In genomic region chr17:18321309-18321708, GRCh38 we compare ENCODE assay signal across 14 cellular contexts. TPM values are rescaled to one million over a fixed set of nuclear protein-coding genes. Genes with fewer than 3 reads are reported as not detected.
DNase-seq lines count a peak whose midpoint lies in the region; ATAC-seq and TF ChIP-seq lines count a peak whose summit lies in the region.
"Had no signal": no experiment of that assay in that cellular context is flagged by ENCODE, and none has a peak within 500 bp of the region (broad histone marks: within the 10 kb centered on the region; RNA-seq: fewer than 3 reads in every experiment).

No MANE protein-coding gene starts in this region.

- no peak overlapping the region for H3K27ac ChIP-seq in endodermal cell (ENCODE audit: low read depth, low read length)
- no peak overlapping the region for H3K27ac ChIP-seq in sigmoid colon
- H3K27ac ChIP-seq: SJCRH30, upper lobe of left lung had no signal

- H3K4me1 ChIP-seq in endodermal cell (ENCODE audit: control insufficient read depth, insufficient read depth, low read length) (peaks cover 13% of the 10 kb centered on the region), sigmoid colon (peaks cover 0 to 52% (median 45%) of the 10 kb centered on the region in 4 donors)
- H3K4me1 ChIP-seq: SJCRH30 had no signal

- H3K4me3 ChIP-seq in endodermal cell (ENCODE audit: low read length) (no peak overlapping the region), sigmoid colon (no peak overlapping the region)
- H3K4me3 ChIP-seq: SJCRH30, upper lobe of left lung had no signal

- peak overlapping the region; percentile 50 for H3K27ac Mint-ChIP-seq in activated CD8-positive, alpha-beta memory T cell treated with anti-CD3 and anti-CD28 coated beads, Interleukin-2, amount 10 ng/mL, durations not matched to agents 7 days and 5 days
- H3K27ac Mint-ChIP-seq in endodermal cell (no peak overlapping the region), nephron progenitor cell (no peak overlapping the region)

- H3K27me3 Mint-ChIP-seq in activated CD8-positive, alpha-beta memory T cell treated with anti-CD3 and anti-CD28 coated beads, Interleukin-2, amount 10 ng/mL, durations not matched to agents 7 days and 5 days = no peaks in the 10 kb centered on the region
- H3K27me3 Mint-ChIP-seq in endodermal cell (ENCODE audit: insufficient read depth) = no peaks in the 10 kb centered on the region
- no peaks in the 10 kb centered on the region for H3K27me3 Mint-ChIP-seq in nephron progenitor cell (ENCODE audit: low read depth, poor library complexity)
- H3K27me3 Mint-ChIP-seq: activated naive CD8-positive, alpha-beta T cell treated with anti-CD3 and anti-CD28 coated beads, Interleukin-2, amount 50 U/mL, for 24 hours had no signal

- H3K9me3 ChIP-seq in endodermal cell (ENCODE audit: control insufficient read depth, low read length) = peaks cover 3% of the 10 kb centered on the region
- H3K9me3 ChIP-seq in sigmoid colon = no peaks in the 10 kb centered on the region
- H3K9me3 ChIP-seq: SJCRH30, upper lobe of left lung had no signal

- ATAC-seq in activated CD8-positive, alpha-beta memory T cell treated with anti-CD3 and anti-CD28 coated beads, Interleukin-2, amount 10 ng/mL, durations not matched to agents 7 days and 5 days = no peak
- ATAC-seq in GM21381 (IDR thresholded peaks at IDR 0.05; ENCODE audit: unreplicated experiment) = no peak
- ATAC-seq in GM21526 (IDR thresholded peaks at IDR 0.05; ENCODE audit: low FRiP score, unreplicated experiment) = no peak
- ATAC-seq: activated naive CD8-positive, alpha-beta T cell treated with anti-CD3 and anti-CD28 coated beads, Interleukin-2, amount 50 U/mL, for 24 hours had no signal

- TF ChIP-seq EP300 in sigmoid colon (IDR thresholded peaks at IDR 0.05) = no peak

- no peak overlapping the region for H3K9ac ChIP-seq in endodermal cell (ENCODE audit: extremely low read depth, low read length, poor library complexity, severe bottlenecking)

- 91 to 96% methylated on average over 5 of the region's 5 CpGs for WGBS in endodermal cell (ENCODE audit: insufficient coverage in 1 of 2, insufficient read length in 1 of 2), 2 experiments
- WGBS in sigmoid colon, 2 donors = 79 to 83% methylated on average over 5 of the region's 5 CpGs

- H3K4me3 Mint-ChIP-seq in activated CD8-positive, alpha-beta memory T cell treated with anti-CD3 and anti-CD28 coated beads, Interleukin-2, amount 10 ng/mL, durations not matched to agents 7 days and 5 days = no peak overlapping the region
- H3K4me3 Mint-ChIP-seq in endodermal cell (no peak overlapping the region), nephron progenitor cell (no peak overlapping the region)
- H3K4me3 Mint-ChIP-seq: activated naive CD8-positive, alpha-beta T cell treated with anti-CD3 and anti-CD28 coated beads, Interleukin-2, amount 50 U/mL, for 24 hours had no signal

- H3K36me3 ChIP-seq in endodermal cell (ENCODE audit: control insufficient read depth, insufficient read depth, low read length) (peaks cover 53% of the 10 kb centered on the region), sigmoid colon (peaks cover 20 to 86% (median 36%) of the 10 kb centered on the region in 4 donors)

- H3K27me3 ChIP-seq in endodermal cell (ENCODE audit: control insufficient read depth, insufficient read depth, low read length, poor library complexity, severe bottlenecking) (no peaks in the 10 kb centered on the region), sigmoid colon (no peaks in the 10 kb centered on the region)
- H3K27me3 ChIP-seq: SJCRH30, upper lobe of left lung had no signal

- H3K9me3 Mint-ChIP-seq in activated CD8-positive, alpha-beta memory T cell treated with anti-CD3 and anti-CD28 coated beads, Interleukin-2, amount 10 ng/mL, durations not matched to agents 7 days and 5 days (ENCODE audit: low read depth) = no peaks in the 10 kb centered on the region
- no peaks in the 10 kb centered on the region for H3K9me3 Mint-ChIP-seq in endodermal cell
- H3K9me3 Mint-ChIP-seq in nephron progenitor cell = no peaks in the 10 kb centered on the region
- H3K9me3 Mint-ChIP-seq: activated naive CD8-positive, alpha-beta T cell treated with anti-CD3 and anti-CD28 coated beads, Interleukin-2, amount 50 U/mL, for 24 hours had no signal

- DNase-seq in activated CD8-positive, alpha-beta memory T cell treated with anti-CD3 and anti-CD28 coated beads, Interleukin-2, amount 10 ng/mL, durations not matched to agents 7 days and 5 days = no peak
- DNase-seq in activated CD8-positive, alpha-beta memory T cell treated with anti-CD3 and anti-CD28 coated beads, Interleukin-2, amount 50 U/mL, for 4 hours = no peak
- peak; percentile 12 for DNase-seq in M059J (ENCODE audit: low read depth)
- peak; percentile 75 for DNase-seq in endodermal cell
- DNase-seq in sigmoid colon = peak; percentile 46
- no peak for DNase-seq in nephron progenitor cell
- DNase-seq: activated naive CD8-positive, alpha-beta T cell treated with anti-CD3 and anti-CD28 coated beads, Interleukin-2, amount 50 U/mL, for 24 hours; NCI-H1092 treated with DMSO at 0.1 percent for 48 hours; NCI-H69; SJCRH30; upper lobe of left lung had no signal

- CTCF ChIA-PET in activated CD8-positive, alpha-beta memory T cell treated with anti-CD3 and anti-CD28 coated beads, Interleukin-2, amount 10 ng/mL, durations not matched to agents 7 days and 5 days (lab: Charles Lee) = interaction anchor here (0.7 to 1.9 kb wide), 4 partner anchors 9 to 73 kb away, joined by 3 to 14 read pairs (median 4); partner anchors contain the start of gene SHMT1

- no peak for TF ChIP-seq POLR2A in sigmoid colon (IDR thresholded peaks at IDR 0.05)

- peaks cover 59% of the 10 kb centered on the region for H3K4me1 Mint-ChIP-seq in activated CD8-positive, alpha-beta memory T cell treated with anti-CD3 and anti-CD28 coated beads, Interleukin-2, amount 10 ng/mL, durations not matched to agents 7 days and 5 days
- H3K4me1 Mint-ChIP-seq in endodermal cell (peaks cover 29% of the 10 kb centered on the region), nephron progenitor cell (peaks cover 40% of the 10 kb centered on the region)

- TF ChIP-seq CTCF in endodermal cell (conservative IDR thresholded peaks at IDR 0.05) (peak; percentile 51), sigmoid colon (IDR thresholded peaks at IDR 0.05) (no peak), nephron progenitor cell (IDR thresholded peaks at IDR 0.05) (no peak)

- peaks cover 32% of the 10 kb centered on the region for H3K36me3 Mint-ChIP-seq in activated CD8-positive, alpha-beta memory T cell treated with anti-CD3 and anti-CD28 coated beads, Interleukin-2, amount 10 ng/mL, durations not matched to agents 7 days and 5 days
- H3K36me3 Mint-ChIP-seq in endodermal cell (ENCODE audit: low read depth) (peaks cover 55% of the 10 kb centered on the region), nephron progenitor cell (ENCODE audit: low read depth) (peaks cover 37% of the 10 kb centered on the region)

- intact Hi-C loops in sigmoid colon (cut with DNase I) = no loop called here

RNA-seq across cellular contexts. Expression of gene SMCR8, which starts 6.2 kb away (rescaled TPM):
- 10 to 100 TPM; 27.5 to 31.3 TPM for total RNA-seq in activated CD8-positive, alpha-beta memory T cell treated with anti-CD3 and anti-CD28 coated beads, Interleukin-2, amount 10 ng/mL, durations not matched to agents 7 days and 5 days
- total RNA-seq in M059J (2014; rRNA removed; shearing (Covaris generic)) = 9.8 and 14.7 TPM in 2 replicates
- total RNA-seq in endodermal cell = 10 to 100 TPM; 20.7 to 22.2 TPM
- polyA plus RNA-seq in endodermal cell (2013, experiment 1 of 2) = 9.4 TPM
- 10.0 TPM for polyA plus RNA-seq in endodermal cell (2013, experiment 2 of 2)
- total RNA-seq in sigmoid colon = 10 to 100 TPM in 3 of 4 donors, 1 to 10 TPM in 1; 9.3 to 12.2 (median 10.6) TPM
- 10 to 100 TPM in 1 of 3 donors, 1 to 10 TPM in 2; 4.2 to 16.6 (median 6.7) TPM for polyA plus RNA-seq in sigmoid colon

RNA-seq across cellular contexts. Expression of gene TOP3A, which starts 6.5 kb away (rescaled TPM):
- 10 to 100 TPM; 75.9 to 78.4 TPM for total RNA-seq in activated CD8-positive, alpha-beta memory T cell treated with anti-CD3 and anti-CD28 coated beads, Interleukin-2, amount 10 ng/mL, durations not matched to agents 7 days and 5 days
- total RNA-seq in M059J (2014; rRNA removed; shearing (Covaris generic)) = 25.2 and 49.2 TPM in 2 replicates
- total RNA-seq in endodermal cell (10 to 100 TPM; 60.4 to 67.4 TPM), sigmoid colon (10 to 100 TPM; 22.1 to 42.4 (median 26.0) TPM)
- 31.5 TPM for polyA plus RNA-seq in endodermal cell (2013, experiment 1 of 2)
- polyA plus RNA-seq in endodermal cell (2013, experiment 2 of 2) = 32.0 TPM
- polyA plus RNA-seq in sigmoid colon = 10 to 100 TPM in 1 of 3 donors, 1 to 10 TPM in 2; 5.4 to 21.6 (median 5.5) TPM

RNA-seq across cellular contexts. Expression of gene SHMT1, which starts 42.0 kb away (rescaled TPM):
- total RNA-seq in activated CD8-positive, alpha-beta memory T cell treated with anti-CD3 and anti-CD28 coated beads, Interleukin-2, amount 10 ng/mL, durations not matched to agents 7 days and 5 days = 10 to 100 TPM; 60.3 to 66.5 TPM
- total RNA-seq in M059J (2014; rRNA removed; shearing (Covaris generic)) = 43.2 and 50.8 TPM in 2 replicates
- total RNA-seq in endodermal cell (10 to 100 TPM; 38.5 to 40.9 TPM), sigmoid colon (10 to 100 TPM; 21.9 to 34.2 (median 26.9) TPM)
- 25.2 TPM for polyA plus RNA-seq in endodermal cell (2013, experiment 1 of 2)
- 23.4 TPM for polyA plus RNA-seq in endodermal cell (2013, experiment 2 of 2)
- 10 to 100 TPM; 16.2 to 34.8 (median 24.7) TPM for polyA plus RNA-seq in sigmoid colon

RNA-seq across cellular contexts. Expression of gene EVPLL, which starts 56.3 kb away (rescaled TPM):
- total RNA-seq in activated CD8-positive, alpha-beta memory T cell treated with anti-CD3 and anti-CD28 coated beads, Interleukin-2, amount 10 ng/mL, durations not matched to agents 7 days and 5 days = not detected
- total RNA-seq in M059J (2014; rRNA removed; shearing (Covaris generic)) = not detected in 2 replicates
- total RNA-seq in endodermal cell = not detected
- not detected for polyA plus RNA-seq in endodermal cell (2013, experiment 1 of 2)
- not detected for polyA plus RNA-seq in endodermal cell (2013, experiment 2 of 2)
- total RNA-seq in sigmoid colon = not detected
- polyA plus RNA-seq in sigmoid colon = under 1 TPM in 2 of 3 donors, not detected in 1; 0.28 to 0.60 TPM
- total RNA-seq: dermis microvascular lymphatic vessel endothelial cell, SJCRH30 had no signal

Comparison
In these comparisons a context has a peak if more than half of its experiments do, and no peak if none do; other contexts are left out.
1. DNase-seq: peak in M059J (single experiment), endodermal cell (single experiment) and sigmoid colon (single experiment); none in activated CD8-positive, alpha-beta memory T cell treated with anti-CD3 and anti-CD28 coated beads, Interleukin-2, amount 10 ng/mL, durations not matched to agents 7 days and 5 days (single experiment), activated CD8-positive, alpha-beta memory T cell treated with anti-CD3 and anti-CD28 coated beads, Interleukin-2, amount 50 U/mL, for 4 hours (single experiment) and nephron progenitor cell (single experiment).